In genomic region chr5:43193171-43193951, GRCh38 we compare ENCODE assay signal across 8 cellular contexts. TPM values are rescaled to one million over a fixed set of nuclear protein-coding genes. Genes with fewer than 3 reads are reported as not detected.
DNase-seq lines count a peak whose midpoint lies in the region; TF ChIP-seq lines count a peak whose summit lies in the region.

No MANE protein-coding gene starts in this region.

- POLR2A ChIA-PET in activated CD4-positive, alpha-beta memory T cell treated with anti-CD3 and anti-CD28 coated beads, Interleukin-2, amount 10 ng/mL, durations not matched to agents 7 days and 5 days (lab: Charles Lee) = interaction anchor here (1.1 to 1.5 kb wide), 5 partner anchors 72 to 291 kb away, joined by 3 to 16 read pairs (median 4); partner anchors contain the start of genes HMGCS1, TMEM267 and ZNF131

- H3K4me3 Mint-ChIP-seq in activated CD4-positive, alpha-beta memory T cell treated with anti-CD3 and anti-CD28 coated beads, Interleukin-2, amount 10 ng/mL, durations not matched to agents 7 days and 5 days = peak overlapping the region; percentile 78

- peaks cover 31% of the 10 kb centered on the region for H3K27me3 ChIP-seq in H7 (ENCODE audit: control insufficient read depth, insufficient read depth, low read length)
- no peaks in the 10 kb centered on the region for H3K27me3 ChIP-seq in muscle layer of colon (ENCODE audit: control insufficient read depth in 1 of 2, insufficient read depth in 2 of 2, low read length in 2 of 2)
- peaks cover 8% of the 10 kb centered on the region for H3K27me3 ChIP-seq in suprapubic skin

- H3K9me3 ChIP-seq in muscle layer of colon (ENCODE audit: low read length) = no peaks in the 10 kb centered on the region
- no peaks in the 10 kb centered on the region for H3K9me3 ChIP-seq in suprapubic skin

- H3K27ac ChIP-seq in muscle layer of colon (ENCODE audit: low read depth, low read length) = no peak overlapping the region
- peak overlapping the region; percentile 64 for H3K27ac ChIP-seq in suprapubic skin

- H3K4me3 ChIP-seq in H7 (ENCODE audit: insufficient read depth, low read depth, low read length) (peak overlapping the region; percentile 41), muscle layer of colon (ENCODE audit: low read depth in 1 of 2, low read length in 2 of 2) (peak overlapping the region; percentile 62 to 70), suprapubic skin (peak overlapping the region; percentile 66)

- CTCF ChIA-PET in activated CD4-positive, alpha-beta memory T cell treated with anti-CD3 and anti-CD28 coated beads, Interleukin-2, amount 10 ng/mL, durations not matched to agents 7 days and 5 days (lab: Charles Lee) = interaction anchor here (0.7 to 2.4 kb wide), 5 partner anchors 112 to 291 kb away, joined by 3 to 8 read pairs (median 5); partner anchors contain the start of gene TMEM267

- TF ChIP-seq EP300 in suprapubic skin (IDR thresholded peaks at IDR 0.05) = no peak

- DNase-seq in GM04503 (ENCODE audit: low read depth) (peak; percentile 89), H7 (peak; percentile 61), NCI-H146 (lab: John Stamatoyannopoulos, UW) (peak; percentile 27), erythroblast (lab: John Stamatoyannopoulos, UW) (peak; percentile 49), suprapubic skin (ENCODE audit: low spot score in 2 of 2) (no peak), NCI-H510A (lab: John Stamatoyannopoulos, UW) (no peak)
- no peak for DNase-seq in activated CD4-positive, alpha-beta memory T cell treated with anti-CD3 and anti-CD28 coated beads, Interleukin-2, amount 10 ng/mL, durations not matched to agents 7 days and 5 days

- H3K36me3 Mint-ChIP-seq in activated CD4-positive, alpha-beta memory T cell treated with anti-CD3 and anti-CD28 coated beads, Interleukin-2, amount 10 ng/mL, durations not matched to agents 7 days and 5 days (ENCODE audit: low read depth) = no peaks in the 10 kb centered on the region

- H3K36me3 ChIP-seq in H7 (replicated peaks; ENCODE audit: control insufficient read depth, insufficient read depth, low read length) (no peaks in the 10 kb centered on the region), muscle layer of colon (ENCODE audit: insufficient read depth, low read length) (no peaks in the 10 kb centered on the region), suprapubic skin (no peaks in the 10 kb centered on the region)

- H3K27me3 Mint-ChIP-seq in activated CD4-positive, alpha-beta memory T cell treated with anti-CD3 and anti-CD28 coated beads, Interleukin-2, amount 10 ng/mL, durations not matched to agents 7 days and 5 days = peaks cover 19% of the 10 kb centered on the region

- H3K27ac Mint-ChIP-seq in activated CD4-positive, alpha-beta memory T cell treated with anti-CD3 and anti-CD28 coated beads, Interleukin-2, amount 10 ng/mL, durations not matched to agents 7 days and 5 days = peak overlapping the region; percentile 28

- no peaks in the 10 kb centered on the region for H3K9me3 Mint-ChIP-seq in activated CD4-positive, alpha-beta memory T cell treated with anti-CD3 and anti-CD28 coated beads, Interleukin-2, amount 10 ng/mL, durations not matched to agents 7 days and 5 days

- WGBS in suprapubic skin = 3% methylated on average over 13 of the region's 13 CpGs

- H3K4me1 Mint-ChIP-seq in activated CD4-positive, alpha-beta memory T cell treated with anti-CD3 and anti-CD28 coated beads, Interleukin-2, amount 10 ng/mL, durations not matched to agents 7 days and 5 days = peaks cover 30% of the 10 kb centered on the region

- H3K9ac ChIP-seq in muscle layer of colon (ENCODE audit: low read length) = peak overlapping the region; percentile 15

- TF ChIP-seq POLR2A in erythroblast (IDR thresholded peaks at IDR 0.05; ENCODE audit: low read length) = no peak
- TF ChIP-seq POLR2A in suprapubic skin (IDR thresholded peaks at IDR 0.05) = no peak

- no peak for TF ChIP-seq CTCF in suprapubic skin (IDR thresholded peaks at IDR 0.05)

- H3K4me1 ChIP-seq in muscle layer of colon (ENCODE audit: insufficient read depth, low read length) (peaks cover 9% of the 10 kb centered on the region), suprapubic skin (peaks cover 28% of the 10 kb centered on the region)

RNA-seq across cellular contexts. Expression of gene NIM1K, which starts 1.3 kb away (rescaled TPM):
- not detected in 2 replicates for total RNA-seq in H7 (2014; rRNA removed; shearing (Covaris generic))
- under 1 TPM; 0.73 to 0.83 TPM for total RNA-seq in activated CD4-positive, alpha-beta memory T cell treated with anti-CD3 and anti-CD28 coated beads, Interleukin-2, amount 10 ng/mL, durations not matched to agents 7 days and 5 days
- total RNA-seq in suprapubic skin = 1 to 10 TPM in 2 of 4 donors, under 1 TPM in 2; 0.45 to 3.0 (median 1.2) TPM

Comparison
In these comparisons a context has a peak if more than half of its experiments do, and no peak if none do; other contexts are left out.
1. DNase-seq: peak in GM04503 (single experiment), H7 (single experiment), NCI-H146 (single experiment) and erythroblast (2 of 2); none in activated CD4-positive, alpha-beta memory T cell treated with anti-CD3 and anti-CD28 coated beads, Interleukin-2, amount 10 ng/mL, durations not matched to agents 7 days and 5 days (single experiment), suprapubic skin (0 of 2) and NCI-H510A (single experiment).
2. Peak in every context shown above with its lines, with median percentiles within 50 percentile points of each other: H3K4me3 ChIP-seq.